In the genomic region with DNA sequence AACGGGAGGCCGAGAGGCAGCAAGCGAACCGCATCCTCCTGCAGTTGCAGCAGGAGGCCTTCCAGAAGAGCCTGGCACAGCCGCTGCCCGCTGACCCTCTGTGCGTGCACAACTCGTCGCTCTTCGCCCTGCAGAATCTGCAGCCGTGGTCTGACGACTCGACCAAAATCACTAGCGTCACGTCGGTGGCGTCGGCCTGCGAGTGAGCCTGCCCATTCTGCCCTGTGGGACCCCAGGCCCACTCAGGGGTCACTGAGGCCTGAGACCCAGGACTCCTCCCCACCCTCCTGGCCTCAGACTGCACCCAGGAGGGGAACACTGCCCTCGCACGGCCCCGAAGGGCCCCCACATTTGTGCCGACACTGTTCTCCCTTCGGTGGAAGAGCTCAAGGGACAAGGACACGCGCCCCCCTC, we compare ENCODE assay signal across 27 cellular contexts. TPM values are rescaled to one million over a fixed set of nuclear protein-coding genes. Genes with fewer than 3 reads are reported as not detected.
"Had no signal": no experiment of that assay in that cellular context is flagged by ENCODE, and none has a peak within 500 bp of the region (broad histone marks: within the 10 kb centered on the region; RNA-seq: fewer than 3 reads in every experiment).

No MANE protein-coding gene starts in this region.

- H3K27ac Mint-ChIP-seq: activated B cell treated with CpG ODN at 0.5 μM for 24 hours; activated CD4-positive, alpha-beta memory T cell treated with anti-CD3 and anti-CD28 coated beads for 36 hours; activated naive CD4-positive, alpha-beta T cell treated with anti-CD3 and anti-CD28 coated beads for 36 hours had no signal

- H3K9me3 ChIP-seq: breast epithelium had no signal

- H3K36me3 Mint-ChIP-seq: activated CD4-positive, alpha-beta memory T cell treated with anti-CD3 and anti-CD28 coated beads for 36 hours; activated naive CD8-positive, alpha-beta T cell treated with anti-CD3 and anti-CD28 coated beads for 36 hours had no signal

- H3K9me3 Mint-ChIP-seq: activated B cell treated with CpG ODN at 0.5 μM for 24 hours; activated CD4-positive, alpha-beta memory T cell treated with anti-CD3 and anti-CD28 coated beads for 36 hours; activated CD4-positive, alpha-beta T cell treated with anti-CD3 and anti-CD28 coated beads, Interleukin-2, amount 10 ng/mL, durations not matched to agents 24 days and 14 days; activated naive CD4-positive, alpha-beta T cell treated with anti-CD3 and anti-CD28 coated beads for 36 hours; activated naive CD8-positive, alpha-beta T cell treated with anti-CD3 and anti-CD28 coated beads for 36 hours; activated T-cell treated with anti-CD3 and anti-CD28 coated beads, Interleukin-2, amount 50 U/mL, for 4 hours had no signal

- FAIRE-seq: K562, TTC549 had no signal

- H3K36me3 ChIP-seq: breast epithelium had no signal

- H3K27ac ChIP-seq: breast epithelium had no signal

- H3K4me3 Mint-ChIP-seq: activated B cell treated with CpG ODN at 0.5 μM for 24 hours; activated CD4-positive, alpha-beta memory T cell treated with anti-CD3 and anti-CD28 coated beads for 36 hours; activated CD4-positive, alpha-beta T cell treated with anti-CD3 and anti-CD28 coated beads, Interleukin-2, amount 10 ng/mL, durations not matched to agents 24 days and 14 days; activated naive CD4-positive, alpha-beta T cell treated with anti-CD3 and anti-CD28 coated beads for 36 hours; activated naive CD8-positive, alpha-beta T cell treated with anti-CD3 and anti-CD28 coated beads for 36 hours; activated T-cell treated with anti-CD3 and anti-CD28 coated beads, Interleukin-2, amount 50 U/mL, for 4 hours had no signal

- H3K4me3 ChIP-seq: breast epithelium, K562 had no signal

- DNase-seq: activated B cell treated with CpG ODN at 0.5 μM for 24 hours; activated CD4-positive, alpha-beta memory T cell treated with anti-CD3 and anti-CD28 coated beads for 36 hours; activated CD4-positive, alpha-beta T cell treated with anti-CD3 and anti-CD28 coated beads for 1 hour; activated effector memory CD4-positive, alpha-beta T cell treated with anti-CD3 and anti-CD28 coated beads, Interleukin-2, amount 50 U/mL, for 16 hours; activated naive CD4-positive, alpha-beta T cell treated with anti-CD3 and anti-CD28 coated beads for 36 hours; activated naive CD8-positive, alpha-beta T cell treated with anti-CD3 and anti-CD28 coated beads for 36 hours; activated T-cell treated with anti-CD3 and anti-CD28 coated beads, Interleukin-2, amount 50 U/mL, for 4 hours; aorta; Karpas-422; MM.1S; NCI-H1105; NCI-H1436; NCI-H1694 treated with DMSO at 0.1 percent for 48 hours; NCI-H2029 treated with DMSO at 0.1 percent for 48 hours; NCI-H345; NCI-H510A; NCI-H526 treated with DMSO at 0.1 percent for 48 hours; NCI-H82; SIG-M5; T-helper 2 cell; T1000 had no signal

- ATAC-seq: activated T-cell treated with anti-CD3 and anti-CD28 coated beads, Interleukin-2, amount 50 U/mL, for 4 hours; K562 had no signal

RNA-seq across cellular contexts. Expression of gene TLX1, which starts 5.6 kb away (rescaled TPM):
- total RNA-seq: activated B cell treated with CpG ODN at 0.5 μM for 24 hours; activated CD4-positive, alpha-beta memory T cell treated with anti-CD3 and anti-CD28 coated beads for 36 hours; activated CD4-positive, alpha-beta T cell treated with anti-CD3 and anti-CD28 coated beads, Interleukin-2, amount 10 ng/mL, durations not matched to agents 24 days and 14 days; activated naive CD4-positive, alpha-beta T cell treated with anti-CD3 and anti-CD28 coated beads for 36 hours; activated naive CD8-positive, alpha-beta T cell treated with anti-CD3 and anti-CD28 coated beads for 36 hours; activated T-cell treated with anti-CD3 and anti-CD28 coated beads, Interleukin-2, amount 50 U/mL, for 4 hours; aorta; breast epithelium; OCI-LY7; RPMI7951 had no signal
